ENCODE assay signal across 2 cellular contexts in genomic region chr1:245046764-245047163, GRCh38.
TF ChIP-seq lines count a peak whose summit lies in the region.

No MANE protein-coding gene starts in this region.

TF ChIP-seq in GM23338, 12 proteins besides CTCF, POLR2A, EP300 and RAD21 (continued from another document):
- TF ChIP-seq NANOG (IDR thresholded peaks at IDR 0.05; ENCODE audit: borderline replicate concordance), result no peak
- no peak for TF ChIP-seq STAT1 (IDR thresholded peaks at IDR 0.05; ENCODE audit: unreplicated experiment)
- TF ChIP-seq EZH2phosphoT487 (IDR thresholded peaks at IDR 0.05; ENCODE audit: unreplicated experiment), result no peak
- no peak for TF ChIP-seq CREB1 (CRISPR knock-in tag; IDR thresholded peaks at IDR 0.05; ENCODE audit: low read depth)

TF ChIP-seq in H1, 55 proteins besides CTCF, POLR2A, EP300 and RAD21:
- no peak for TF ChIP-seq E2F6 (IDR thresholded peaks at IDR 0.05)
- no peak for TF ChIP-seq TAF1 (IDR thresholded peaks at IDR 0.05; ENCODE audit: low read depth, low read length)
- no peak for TF ChIP-seq SIX5 (IDR thresholded peaks at IDR 0.05; ENCODE audit: low read depth, low read length)
- no peak for TF ChIP-seq USF2 (IDR thresholded peaks at IDR 0.05; ENCODE audit: low read length)
